ENCODE assay signal across 10 cellular contexts in genomic region chr6:56689114-56689513, GRCh38. TPM values are rescaled to one million over a fixed set of nuclear protein-coding genes. Genes with fewer than 3 reads are reported as not detected.
DNase-seq lines count a peak whose midpoint lies in the region; ATAC-seq, FAIRE-seq and TF ChIP-seq lines count a peak whose summit lies in the region.
"Had no signal": no experiment of that assay in that cellular context is flagged by ENCODE, and none has a peak within 500 bp of the region (broad histone marks: within the 10 kb centered on the region; RNA-seq: fewer than 3 reads in every experiment).

No MANE protein-coding gene starts in this region.

- peaks cover 46% of the 10 kb centered on the region for H3K36me3 Mint-ChIP-seq in Calu3 (ENCODE audit: insufficient read depth, unreplicated experiment)

- CTCF ChIA-PET in Calu3 (lab: Charles Lee): interaction anchor here (1.2 to 2.5 kb wide), 3 partner anchors 9 to 39 kb away, joined by 3 to 9 read pairs (median 4); no protein-coding TSS in a partner anchor

- peak overlapping the region; percentile 84 for H3K27ac Mint-ChIP-seq in Calu3 (ENCODE audit: unreplicated experiment)
- H3K27ac Mint-ChIP-seq: B cell had no signal

- no peak for DNase-seq in Calu3
- DNase-seq in epithelial cell of prostate (ENCODE audit: low read depth, low spot score): no peak
- no peak for DNase-seq in urothelium cell line (ENCODE audit: low spot score)
- no peak for DNase-seq in SKM-1 (lab: John Stamatoyannopoulos, UW; ENCODE audit: unreplicated experiment)
- DNase-seq in hepatic stellate cell (ENCODE audit: low spot score): no peak
- no peak for DNase-seq in NCI-H82 (lab: John Stamatoyannopoulos, UW)
- DNase-seq: activated naive CD4-positive, alpha-beta T cell treated with Interleukin-2 at 50 U/mL for 16 hours had no signal

- ATAC-seq in GM21360 (IDR thresholded peaks at IDR 0.05; ENCODE audit: unreplicated experiment): peak; percentile 77
- peak; percentile 83 for ATAC-seq in HG03108 (IDR thresholded peaks at IDR 0.05; ENCODE audit: unreplicated experiment)

- intact Hi-C loops in Calu3 (cut with micrococcal nuclease; ENCODE audit: unreplicated experiment): no loop called here

- H3K9me3 Mint-ChIP-seq in Calu3 (ENCODE audit: low read depth, unreplicated experiment): no peaks in the 10 kb centered on the region

- TF ChIP-seq CTCF in Calu3 (IDR thresholded peaks at IDR 0.05; ENCODE audit: unreplicated experiment): no peak

- H3K27me3 Mint-ChIP-seq in Calu3 (ENCODE audit: unreplicated experiment): no peaks in the 10 kb centered on the region

- peaks cover 59% of the 10 kb centered on the region for H3K4me1 Mint-ChIP-seq in Calu3 (ENCODE audit: low read depth, unreplicated experiment)
- H3K4me1 Mint-ChIP-seq: B cell had no signal

- FAIRE-seq in urothelium cell line (lab: Jason Lieb, UNC): no peak

- H3K4me3 Mint-ChIP-seq in Calu3 (ENCODE audit: low read depth, unreplicated experiment): peak overlapping the region; percentile 71
- H3K4me3 Mint-ChIP-seq: B cell had no signal

- BruUV-seq in Calu3 (replicated peaks; lab: Mats Ljungman, UMichigan): TSS peak; percentile 29

- H3K27ac ChIP-seq in epithelial cell of prostate: peak overlapping the region; percentile 82

RNA-seq across cellular contexts. Expression of gene DST, which starts 46.4 kb away (rescaled TPM):
- 177 and 212 TPM in 2 replicates for total RNA-seq in Calu3 (2022)
